Comparison of ENCODE assay signal across 27 cellular contexts in the genomic region with DNA sequence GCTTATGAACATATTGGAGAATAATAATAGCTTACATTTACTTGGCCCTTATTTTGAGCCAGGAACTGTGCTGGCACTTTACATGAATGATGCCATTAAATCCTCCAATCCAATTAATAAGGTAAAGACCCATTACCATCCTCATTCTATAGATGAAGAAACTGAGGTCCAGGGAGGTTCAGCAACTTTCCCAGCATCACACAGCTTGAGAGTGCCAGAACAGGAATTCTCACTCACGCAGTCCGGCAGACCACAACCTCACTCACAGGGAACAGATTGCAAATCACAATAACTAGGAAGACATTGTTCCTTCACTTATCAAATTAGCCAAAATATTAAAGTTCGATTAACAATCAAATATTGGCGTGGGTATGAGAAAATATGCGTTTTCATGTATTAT. TPM values are rescaled to one million over a fixed set of nuclear protein-coding genes. Genes with fewer than 3 reads are reported as not detected.
"Had no signal": no experiment of that assay in that cellular context is flagged by ENCODE, and none has a peak within 500 bp of the region (broad histone marks: within the 10 kb centered on the region; RNA-seq: fewer than 3 reads in every experiment).

No MANE protein-coding gene starts in this region.

- H3K4me3 Mint-ChIP-seq: activated naive CD4-positive, alpha-beta T cell treated with anti-CD3 and anti-CD28 coated beads for 36 hours; activated naive CD8-positive, alpha-beta T cell treated with anti-CD3 and anti-CD28 coated beads for 36 hours; activated T-cell treated with anti-CD3 and anti-CD28 coated beads, Interleukin-2, amount 50 U/mL, for 4 hours; T-cell had no signal

- H3K36me3 ChIP-seq: brain microvascular endothelial cell, cardiac muscle cell had no signal

- H3K27ac Mint-ChIP-seq: activated naive CD4-positive, alpha-beta T cell treated with anti-CD3 and anti-CD28 coated beads for 36 hours; activated naive CD8-positive, alpha-beta T cell treated with anti-CD3 and anti-CD28 coated beads for 36 hours; T-cell had no signal

- DNase-seq: activated CD4-positive, alpha-beta T cell treated with anti-CD3 and anti-CD28 coated beads for 4 hours; activated CD4-positive, CD25-positive, alpha-beta regulatory T cell; activated CD8-positive, alpha-beta memory T cell treated with anti-CD3 and anti-CD28 coated beads for 24 hours; activated effector memory CD4-positive, alpha-beta T cell treated with anti-CD3 and anti-CD28 coated beads, Interleukin-2, amount 50 U/mL, for 16 hours; activated naive CD4-positive, alpha-beta T cell treated with anti-CD3 and anti-CD28 coated beads for 36 hours; activated naive CD8-positive, alpha-beta T cell treated with anti-CD3 and anti-CD28 coated beads for 36 hours; activated T-cell treated with anti-CD3 and anti-CD28 coated beads, Interleukin-2, amount 50 U/mL, for 4 hours; brain microvascular endothelial cell; cerebellar nuclear complex; Karpas-422; MM.1S; NCI-H1105 treated with DMSO at 0.1 percent for 48 hours; NCI-H1436 treated with DMSO at 0.1 percent for 48 hours; NCI-H187; NCI-H2081; NCI-H510A treated with DMSO at 0.1 percent for 48 hours; NCI-H69; NK-92 treated with Interleukin-12 subunit alpha and Interleukin-12 subunit beta, amount 100 ng/mL, for 24 hours; OCI-M1; SIG-M5; T-cell; T-helper 2 cell; T1000 had no signal

- H3K27me3 ChIP-seq: brain microvascular endothelial cell, cardiac muscle cell had no signal

- H3K4me3 ChIP-seq: cardiac muscle cell, SK-N-MC had no signal

- H3K9me3 Mint-ChIP-seq: activated naive CD4-positive, alpha-beta T cell treated with anti-CD3 and anti-CD28 coated beads for 36 hours; activated naive CD8-positive, alpha-beta T cell treated with anti-CD3 and anti-CD28 coated beads for 36 hours; activated T-cell treated with anti-CD3 and anti-CD28 coated beads, Interleukin-2, amount 50 U/mL, for 4 hours; T-cell had no signal

- H3K27ac ChIP-seq: brain microvascular endothelial cell, cardiac muscle cell, RWPE1, SK-N-MC had no signal

- H3K36me3 Mint-ChIP-seq: activated naive CD8-positive, alpha-beta T cell treated with anti-CD3 and anti-CD28 coated beads for 36 hours; T-cell had no signal

- ATAC-seq: activated T-cell treated with anti-CD3 and anti-CD28 coated beads, Interleukin-2, amount 50 U/mL, for 4 hours; Panc1; T-cell had no signal

RNA-seq across cellular contexts. Expression of gene GPRIN2, which starts 18.3 kb away (rescaled TPM):
- total RNA-seq: activated naive CD4-positive, alpha-beta T cell treated with anti-CD3 and anti-CD28 coated beads for 36 hours; activated naive CD8-positive, alpha-beta T cell treated with anti-CD3 and anti-CD28 coated beads for 36 hours; activated T-cell treated with anti-CD3 and anti-CD28 coated beads, Interleukin-2, amount 50 U/mL, for 4 hours; T-cell had no signal
